19 cellular contexts compared by ENCODE assay signal in the genomic region with DNA sequence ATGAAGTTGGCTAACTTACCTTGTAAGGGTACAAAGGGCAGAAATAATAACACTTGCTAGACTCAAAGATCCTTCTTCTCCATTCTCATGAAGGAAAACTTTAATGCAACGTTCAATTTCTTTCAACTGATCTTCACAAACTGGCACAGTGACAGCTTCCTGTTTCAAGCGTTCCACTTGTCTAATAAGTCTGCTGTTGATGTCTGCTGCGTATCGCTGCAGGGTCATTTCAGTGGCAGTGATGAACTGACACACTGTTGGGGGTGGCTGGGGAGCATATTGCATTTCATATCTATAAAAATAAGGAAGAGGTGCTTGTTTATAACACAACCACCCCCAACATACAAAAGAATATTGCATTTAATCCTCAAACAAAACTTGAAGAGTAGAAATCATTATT.
"Had no signal": no experiment of that assay in that cellular context is flagged by ENCODE, and none has a peak within 500 bp of the region (broad histone marks: within the 10 kb centered on the region; RNA-seq: fewer than 3 reads in every experiment).

No MANE protein-coding gene starts in this region.

- H3K4me1 Mint-ChIP-seq: activated naive CD8-positive, alpha-beta T cell treated with anti-CD3 and anti-CD28 coated beads, Interleukin-2, amount 10 ng/mL, durations not matched to agents 7 days and 5 days had no signal

- H3K4me3 ChIP-seq: ascending aorta, dorsolateral prefrontal cortex, esophagus muscularis mucosa, psoas muscle, sigmoid colon, upper lobe of right lung had no signal

- H3K27me3 Mint-ChIP-seq: activated CD8-positive, alpha-beta memory T cell treated with anti-CD3 and anti-CD28 coated beads, Interleukin-2, amount 10 ng/mL, durations not matched to agents 7 days and 5 days; activated naive CD8-positive, alpha-beta T cell treated with anti-CD3 and anti-CD28 coated beads, Interleukin-2, amount 10 ng/mL, durations not matched to agents 7 days and 5 days; natural killer cell treated with Interleukin-12 subunit alpha and Interleukin-12 subunit beta and Interleukin-15 and Interleukin-18, amount 100 ng/mL, for 72 hours had no signal

- H3K27ac ChIP-seq: ascending aorta, esophagus muscularis mucosa, foreskin keratinocyte, psoas muscle, sigmoid colon, upper lobe of right lung, VCaP had no signal

- H3K27ac Mint-ChIP-seq: activated CD8-positive, alpha-beta memory T cell treated with anti-CD3 and anti-CD28 coated beads, Interleukin-2, amount 10 ng/mL, durations not matched to agents 7 days and 5 days; activated naive CD8-positive, alpha-beta T cell treated with anti-CD3 and anti-CD28 coated beads, Interleukin-2, amount 10 ng/mL, durations not matched to agents 7 days and 5 days; natural killer cell treated with Interleukin-12 subunit alpha and Interleukin-12 subunit beta and Interleukin-15 and Interleukin-18, amount 100 ng/mL, for 72 hours; T-helper 2 cell treated with Interferon-gamma antibody and Interleukin-4, amounts not matched to agents 5 μg/mL and 100 μg/mL, for 36 hours had no signal

- H3K9me3 Mint-ChIP-seq: activated naive CD8-positive, alpha-beta T cell treated with anti-CD3 and anti-CD28 coated beads, Interleukin-2, amount 10 ng/mL, durations not matched to agents 7 days and 5 days; natural killer cell treated with Interleukin-12 subunit alpha and Interleukin-12 subunit beta and Interleukin-15 and Interleukin-18, amount 100 ng/mL, for 72 hours; T-helper 2 cell treated with Interferon-gamma antibody and Interleukin-4, amounts not matched to agents 5 μg/mL and 100 μg/mL, for 36 hours had no signal

- DNase-seq: activated CD4-positive, alpha-beta T cell treated with anti-CD3 and anti-CD28 coated beads for 4 hours; activated CD8-positive, alpha-beta memory T cell treated with anti-CD3 and anti-CD28 coated beads, Interleukin-2, amount 10 ng/mL, durations not matched to agents 7 days and 5 days; activated gamma-delta T cell; activated naive CD8-positive, alpha-beta T cell treated with anti-CD3 and anti-CD28 coated beads, Interleukin-2, amount 10 ng/mL, durations not matched to agents 7 days and 5 days; activated T-cell treated with anti-CD3 and anti-CD28 coated beads, Interleukin-2, amount 50 U/mL, for 48 hours; foreskin keratinocyte; mammary epithelial cell; psoas muscle; sigmoid colon; stimulated activated CD4-positive, alpha-beta T cell treated with anti-CD3 and anti-CD28 coated beads, Interleukin-12 subunit alpha, Interleukin-12 subunit beta, amount 100 ng/mL, for 4 hours; stimulated activated naive CD4-positive, alpha-beta T cell; SW 1271; upper lobe of right lung had no signal

- H3K4me3 Mint-ChIP-seq: activated CD8-positive, alpha-beta memory T cell treated with anti-CD3 and anti-CD28 coated beads, Interleukin-2, amount 10 ng/mL, durations not matched to agents 7 days and 5 days; activated naive CD8-positive, alpha-beta T cell treated with anti-CD3 and anti-CD28 coated beads, Interleukin-2, amount 10 ng/mL, durations not matched to agents 7 days and 5 days; natural killer cell treated with Interleukin-12 subunit alpha and Interleukin-12 subunit beta and Interleukin-15 and Interleukin-18, amount 100 ng/mL, for 72 hours; T-helper 2 cell treated with Interferon-gamma antibody and Interleukin-4, amounts not matched to agents 5 μg/mL and 100 μg/mL, for 36 hours had no signal

- H3K27me3 ChIP-seq: ascending aorta, dorsolateral prefrontal cortex, esophagus muscularis mucosa, foreskin keratinocyte, sigmoid colon, upper lobe of right lung had no signal
